Comparison of ENCODE assay signal across 8 cellular contexts in genomic region chr10:11180228-11180627, GRCh38.
A peak's percentile ranks its signal among the peaks of the same experiment; 100 is the strongest.
DNase-seq lines count a peak whose midpoint lies in the region; ATAC-seq and TF ChIP-seq lines count a peak whose summit lies in the region.

No MANE protein-coding gene starts in this region.

- H3K27me3 ChIP-seq in vagina = no peaks in the 10 kb centered on the region

- no peak for TF ChIP-seq CTCF in vagina (IDR thresholded peaks at IDR 0.05)

- no peak for TF ChIP-seq POLR2A in vagina (IDR thresholded peaks at IDR 0.05)

- H3K4me1 ChIP-seq in vagina = peaks cover 14% of the 10 kb centered on the region

- peak; percentile 16 for ATAC-seq in GM18868 (IDR thresholded peaks at IDR 0.05; ENCODE audit: unreplicated experiment)

- H3K27ac ChIP-seq in skin epidermis (peak overlapping the region in 11 of 21 experiments; percentile 13 to 87 (median 51)), vagina (no peak overlapping the region)

- peak; percentile 90 for DNase-seq in NOMO-1 treated with dmso at 0.1 percent for 144 hours (lab: John Stamatoyannopoulos, UW; ENCODE audit: unreplicated experiment)
- DNase-seq in activated naive CD4-positive, alpha-beta T cell treated with Interleukin-2 at 50 U/mL for 16 hours = peak; percentile 68
- DNase-seq in vagina (ENCODE audit: extremely low spot score in 2 of 2) = no peak
- DNase-seq in superior temporal gyrus (ENCODE audit: extremely low spot score) = no peak
- DNase-seq in NCI-H1105 treated with DMSO at 0.1 percent for 48 hours (lab: John Stamatoyannopoulos, UW) = no peak
- no peak for DNase-seq in G401 (ENCODE audit: low spot score)

- H3K36me3 ChIP-seq in vagina = no peaks in the 10 kb centered on the region

- no peak overlapping the region for H3K4me3 ChIP-seq in skin epidermis
- H3K4me3 ChIP-seq in vagina = no peak overlapping the region

- intact Hi-C loops in vagina (cut with DNase I) = loop anchor here (5.0 kb wide), 1 partner anchor 877 kb away; no protein-coding TSS in a partner anchor

- in situ Hi-C loops in G401 (cut with HindIII; ENCODE audit: low sequenced_read_pairs) = no loop called here

- H3K9me3 ChIP-seq in vagina = no peaks in the 10 kb centered on the region

Comparison
In these comparisons a context has a peak if more than half of its experiments do, and no peak if none do; other contexts are left out.
1. DNase-seq: peak in NOMO-1 treated with dmso at 0.1 percent for 144 hours (single experiment) and activated naive CD4-positive, alpha-beta T cell treated with Interleukin-2 at 50 U/mL for 16 hours (single experiment); none in vagina (0 of 2), superior temporal gyrus (single experiment), NCI-H1105 treated with DMSO at 0.1 percent for 48 hours (single experiment) and G401 (single experiment).